Comparison of ENCODE assay signal across 1 cellular context in the genomic region with DNA sequence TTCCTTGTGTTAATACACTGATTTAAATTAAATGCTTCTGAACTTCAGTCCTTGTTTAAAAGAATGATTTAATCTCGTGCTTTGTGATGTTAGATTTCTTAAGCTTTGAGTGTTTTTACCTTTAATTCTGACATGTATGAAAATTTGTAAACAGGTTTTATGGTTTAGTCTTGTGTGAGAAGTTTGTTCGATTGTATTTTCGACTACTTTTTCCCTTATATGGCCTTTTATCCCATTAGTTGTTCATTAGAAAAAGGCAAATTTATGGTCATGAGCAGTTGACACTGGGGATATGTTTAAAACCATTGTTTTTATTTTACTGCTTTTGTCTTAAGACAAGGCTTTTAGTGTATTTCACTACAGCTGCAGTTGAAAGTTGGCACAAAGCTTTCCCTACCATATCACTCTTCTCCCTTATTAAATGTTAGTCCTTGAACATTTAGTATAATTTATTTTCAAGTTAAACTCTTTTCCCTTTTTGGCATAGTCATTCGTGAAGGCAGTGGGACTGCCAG.
TF ChIP-seq lines count a peak whose summit lies in the region.

No MANE protein-coding gene starts in this region.

TF ChIP-seq in endothelial cell of umbilical vein, 7 proteins besides CTCF, POLR2A, EP300 and RAD21 (continued from another document):
- TF ChIP-seq POLR2AphosphoS5 (IDR thresholded peaks at IDR 0.05; ENCODE audit: insufficient read depth, low read depth, low read length) (no peak), EZH2 (IDR thresholded peaks at IDR 0.05; ENCODE audit: borderline replicate concordance, low read depth, low read length, severe bottlenecking) (no peak), MYC (IDR thresholded peaks at IDR 0.05; ENCODE audit: low read depth, low read length) (no peak)
- TF ChIP-seq, protein P1, sequence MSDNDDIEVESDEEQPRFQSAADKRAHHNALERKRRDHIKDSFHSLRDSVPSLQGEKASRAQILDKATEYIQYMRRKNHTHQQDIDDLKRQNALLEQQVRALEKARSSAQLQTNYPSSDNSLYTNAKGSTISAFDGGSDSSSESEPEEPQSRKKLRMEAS (IDR thresholded peaks at IDR 0.05; ENCODE audit: insufficient read depth, insufficient read length) = no peak
